In genomic region chr16:30444231-30445148, GRCh38 we compare ENCODE assay signal across 8 cellular contexts. TPM values are rescaled to one million over a fixed set of nuclear protein-coding genes. Genes with fewer than 3 reads are reported as not detected.
A peak's percentile ranks its signal among the peaks of the same experiment; 100 is the strongest.
DNase-seq lines count a peak whose midpoint lies in the region; ATAC-seq, FAIRE-seq and TF ChIP-seq lines count a peak whose summit lies in the region.

No MANE protein-coding gene starts in this region.

- 1% methylated on average over 29 of the region's 29 CpGs for whole genome bisulfite sequencing in K562 (ENCODE audit: insufficient coverage, low coverage, missing lambda C conversion rate)
- no CpG with 5 or more reads among the region's 29 CpGs for WGBS in mesendoderm (ENCODE audit: extremely low coverage, insufficient coverage, low lambda C conversion rate)
- WGBS in aorta, 2 donors = 94 to 96% methylated on average over 29 of the region's 29 CpGs

- POLR2A ChIA-PET in K562 (lab: Yijun Ruan, JAX) = interaction anchor here (0.5 to 2.7 kb wide), 20 partner anchors 9 to 364 kb away, joined by 3 to 16 read pairs (median 4); partner anchors contain the start of genes DCTPP1, FBRS, PRR14 and ZNF764

- TF ChIP-seq POLR2A in K562 (conservative IDR thresholded peaks at IDR 0.05) = no peak

- H2BK15ac ChIP-seq in mesendoderm (replicated peaks; ENCODE audit: low read depth) = no peak overlapping the region

- peak overlapping the region; percentile 92 for H3K4me3 ChIP-seq in left ventricle myocardium inferior
- peak overlapping the region; percentile 82 for H3K4me3 ChIP-seq in K562
- H3K4me3 ChIP-seq in mesendoderm (ENCODE audit: low read length) = peak overlapping the region; percentile 81
- H3K4me3 ChIP-seq in aorta (ENCODE audit: low read length in 2 of 2) = peak overlapping the region; percentile 68 to 87

- H3K9ac ChIP-seq in K562 (ENCODE audit: insufficient read depth in 1 of 2, low read depth in 2 of 2, low read length in 2 of 2) = peak overlapping the region; percentile 93 to 97
- peak overlapping the region; percentile 79 for H3K9ac ChIP-seq in mesendoderm (ENCODE audit: low read length)

- no peak overlapping the region for H2BK5ac ChIP-seq in mesendoderm (ENCODE audit: low read length)

- no peak overlapping the region for H3K23ac ChIP-seq in mesendoderm (ENCODE audit: low read length)

- no peak overlapping the region for H3K4ac ChIP-seq in mesendoderm (ENCODE audit: low read depth, low read length)

- TF ChIP-seq EP300 in K562 (IDR thresholded peaks at IDR 0.05; ENCODE audit: low read length) = no peak

- H3K27ac ChIP-seq in left ventricle myocardium inferior (replicated peaks) = peak overlapping the region; percentile 98
- peak overlapping the region; percentile 96 for H3K27ac ChIP-seq in K562 (ENCODE audit: extremely low read depth, low read depth, low read length)
- no peak overlapping the region for H3K27ac ChIP-seq in mesendoderm (ENCODE audit: low read depth, low read length)
- H3K27ac ChIP-seq in aorta (ENCODE audit: low read depth in 1 of 2, low read length in 2 of 2) = no peak overlapping the region

- H3K79me1 ChIP-seq in mesendoderm (ENCODE audit: low read length) = peaks cover 4% of the 10 kb centered on the region

- H3K18ac ChIP-seq in mesendoderm (ENCODE audit: low read length) = no peak overlapping the region

- peak overlapping the region; percentile 100 for H3K4me2 ChIP-seq in K562 (ENCODE audit: insufficient read depth, low read length)
- H3K4me2 ChIP-seq in mesendoderm (ENCODE audit: low read length) = peak overlapping the region; percentile 14

- in situ Hi-C loops in K562 (cut with MboI) = no loop called here

- H2BK120ac ChIP-seq in mesendoderm (ENCODE audit: low read depth, low read length) = no peak overlapping the region

- ATAC-seq in left ventricle myocardium superior = no peak
- peak; percentile 40 for ATAC-seq in K562
- no peak for ATAC-seq in aorta (ENCODE audit: low FRiP score)
- no peak for ATAC-seq in HG03159 (IDR thresholded peaks at IDR 0.05; ENCODE audit: unreplicated experiment)
- no peak for ATAC-seq in HG03280 (IDR thresholded peaks at IDR 0.05; ENCODE audit: unreplicated experiment)

- intact Hi-C loops in left ventricle myocardium inferior (cut with micrococcal nuclease) = loop anchor here (10.0 kb wide), 1 partner anchor 80 kb away; the partner anchor contains the start of gene ZNF768
- intact Hi-C loops in left ventricle myocardium superior (cut with micrococcal nuclease) = no loop called here
- intact Hi-C loops in K562 (cut with micrococcal nuclease) = loop anchor here (1.0 to 2.0 kb wide), 2 partner anchors 14 to 82 kb away; partner anchors contain the start of genes DCTPP1 and ZNF768
- intact Hi-C loops in aorta (cut with DNase I) = loop anchor here in 1 of 2 donors (5.0 to 10.0 kb wide), 2 partner anchors 83 to 210 kb away; partner anchors contain the start of genes FBRS, PRR14 and ZNF768

- no peak overlapping the region for H4K8ac ChIP-seq in mesendoderm (ENCODE audit: low read depth, low read length)

- H4K20me1 ChIP-seq in K562 (replicated peaks; ENCODE audit: control insufficient read depth, insufficient read depth, low read length) = 0 out of 2 replicates have a peak, but pooled peaks cover 7% of the 10 kb centered on the region

- BruUV-seq in K562 (replicated peaks; lab: Mats Ljungman, UMichigan) = TSS peak; percentile 75

- DNase-seq in left ventricle myocardium inferior (no peak), left ventricle myocardium superior (no peak), K562 (ENCODE audit: extremely low read depth in 1 of 4, low spot score in 3 of 4) (peak; percentile 28 to 42 (median 30)), mesendoderm (no peak), aorta (no peak), NOMO-1 treated with dmso at 0.1 percent for 144 hours (lab: John Stamatoyannopoulos, UW; ENCODE audit: unreplicated experiment) (no peak)

- H2AK5ac ChIP-seq in mesendoderm (ENCODE audit: low read length) = no peak overlapping the region

- FAIRE-seq in K562 (lab: Jason Lieb, UNC) = peak; percentile 67

- no peak overlapping the region for H4K5ac ChIP-seq in mesendoderm (ENCODE audit: low read length)

- TF ChIP-seq RAD21 in K562 (CRISPR knock-in tag; conservative IDR thresholded peaks at IDR 0.05 in 1 of 2, IDR thresholded peaks at IDR 0.05 in 1 of 2) = no peak

- H2AFZ ChIP-seq in K562 (ENCODE audit: low read depth, low read length) = peak overlapping the region; percentile 65

- H3K79me2 ChIP-seq in K562 (ENCODE audit: control insufficient read depth, insufficient read depth, low read length) = peaks cover 33% of the 10 kb centered on the region
- H3K79me2 ChIP-seq in mesendoderm (ENCODE audit: control insufficient read depth, insufficient read depth, low read length) = peaks cover 2% of the 10 kb centered on the region

- no peaks in the 10 kb centered on the region for H3K9me1 ChIP-seq in K562 (ENCODE audit: control insufficient read depth, insufficient read depth, low read length)

- H3K56ac ChIP-seq in mesendoderm (ENCODE audit: low read length) = peak overlapping the region; percentile 66

- H3K36me3 ChIP-seq in left ventricle myocardium inferior = peaks cover 23% of the 10 kb centered on the region
- peaks cover 23% of the 10 kb centered on the region for H3K36me3 ChIP-seq in K562 (ENCODE audit: control insufficient read depth, insufficient read depth, low read length)
- no peaks in the 10 kb centered on the region for H3K36me3 ChIP-seq in mesendoderm (ENCODE audit: control insufficient read depth, insufficient read depth, low read length)
- no peaks in the 10 kb centered on the region for H3K36me3 ChIP-seq in aorta (ENCODE audit: control insufficient read depth in 1 of 2, insufficient read depth in 2 of 2, low read length in 1 of 2)

- no peak for TF ChIP-seq CTCF in left ventricle myocardium inferior (IDR thresholded peaks at IDR 0.05; ENCODE audit: borderline replicate concordance)
- TF ChIP-seq CTCF in K562 (IDR thresholded peaks at IDR 0.05 in 2 of 3, conservative IDR thresholded peaks at IDR 0.05 in 1 of 3; ENCODE audit: insufficient read depth in 2 of 3, low read depth in 1 of 3, low read length in 3 of 3) = no peak

- no peaks in the 10 kb centered on the region for H3K9me3 ChIP-seq in left ventricle myocardium inferior (replicated peaks)
- no peaks in the 10 kb centered on the region for H3K9me3 ChIP-seq in K562 (replicated peaks; ENCODE audit: control insufficient read depth, insufficient read depth, low read depth, low read length)
- H3K9me3 ChIP-seq in aorta (ENCODE audit: control insufficient read depth, low read length) = no peaks in the 10 kb centered on the region

- no peaks in the 10 kb centered on the region for H3K27me3 ChIP-seq in left ventricle myocardium inferior (ENCODE audit: low read depth)
- no peaks in the 10 kb centered on the region for H3K27me3 ChIP-seq in K562 (ENCODE audit: control insufficient read depth in 2 of 2, insufficient read depth in 2 of 2, low read length in 2 of 2)
- no peaks in the 10 kb centered on the region for H3K27me3 ChIP-seq in mesendoderm (ENCODE audit: insufficient read depth, low read length, poor library complexity)
- H3K27me3 ChIP-seq in aorta (ENCODE audit: control insufficient read depth in 1 of 2, insufficient read depth in 2 of 2, low read length in 1 of 2) = no peaks in the 10 kb centered on the region

- CTCF ChIA-PET in K562 (lab: Yijun Ruan, JAX; ENCODE audit: low intra/inter-chr PET ratio) = interaction anchor here (1.0 kb wide), 1 partner anchor 184 kb away, joined by 3 read pairs; no protein-coding TSS in a partner anchor

- H3K4me1 ChIP-seq in left ventricle myocardium inferior = peaks cover 32% of the 10 kb centered on the region
- H3K4me1 ChIP-seq in K562 (replicated peaks in 1 of 2; ENCODE audit: control insufficient read depth in 2 of 2, insufficient read depth in 2 of 2, low read length in 2 of 2) = peaks cover 6 to 13% of the 10 kb centered on the region in 2 experiments; a peak in 3 of 5 replicates
- H3K4me1 ChIP-seq in mesendoderm (ENCODE audit: control insufficient read depth, low read depth, low read length) = no peaks in the 10 kb centered on the region
- H3K4me1 ChIP-seq in aorta (ENCODE audit: control insufficient read depth in 1 of 2, insufficient read depth in 2 of 2, low read length in 2 of 2) = no peaks in the 10 kb centered on the region

RNA-seq across cellular contexts. Expression of gene SEPHS2, which starts 1.2 kb away (rescaled TPM):
- total RNA-seq in left ventricle myocardium inferior (29.8 TPM), left ventricle myocardium superior (30.6 TPM), K562 (2014; rRNA removed) (31.6 and 42.6 TPM in 2 replicates), K562 (2014; rRNA removed; fragmentation: Illumina TruSeq; extraction: Trizol) (41.2 and 43.8 TPM in 2 replicates), K562 (2015; rRNA removed; fragmentation: Illumina TruSeq; extraction: Trizol) (38.2 and 43.4 TPM in 2 replicates), K562 (2021) (84.0 and 87.3 TPM in 2 replicates), aorta (10 to 100 TPM; 25.1 to 29.3 TPM)
- 44.2 and 55.5 TPM in 2 replicates for total RNA-seq in K562 (2011; cell fraction: chromatin; rRNA removed; ENCODE audit: low replicate concordance)
- total RNA-seq in K562 (2011; cell fraction: nucleolus; rRNA removed) = 47.6 and 48.7 TPM in 2 replicates
- 34.2 and 44.9 TPM in 2 replicates for total RNA-seq in K562 (2011; cell fraction: nucleoplasm; rRNA removed)
- polyA plus RNA-seq in K562 (2011; rRNA removed) (73.4 and 90.6 TPM in 2 replicates), K562 (2014; fragmentation: Illumina TruSeq; extraction: Trizol) (62.3 and 74.6 TPM in 2 replicates), K562 (2014; fragmentation: Nextera tagmentation; extraction: Ambion mirVana) (10 to 100 TPM; 20.9 to 21.3 TPM), K562 (2014; rRNA removed) (80.0 and 80.2 TPM in 2 replicates), aorta (10 to 100 TPM; 25.2 to 52.3 TPM)
- 53.6 and 54.6 TPM in 2 replicates for polyA plus RNA-seq in K562 (2011; cell fraction: cytosol; rRNA removed)
- polyA plus RNA-seq in K562 (2011; cell fraction: nucleus; rRNA removed) = 36.6 and 52.6 TPM in 2 replicates
- polyA plus RNA-seq in K562 (2012) = 67.3 and 95.0 TPM in 2 replicates
- polyA minus RNA-seq in K562 (2011; rRNA and poly(A)+ RNA removed) = 79.5 and 83.2 TPM in 2 replicates
- polyA minus RNA-seq in K562 (2011; cell fraction: cytosol; rRNA and poly(A)+ RNA removed) = 27.5 and 33.1 TPM in 2 replicates
- polyA minus RNA-seq in K562 (2011; cell fraction: nucleus; rRNA and poly(A)+ RNA removed) = 17.8 and 39.5 TPM in 2 replicates
- polyA plus RNA-seq in mesendoderm (2013, experiment 1 of 2) = 36.6 TPM
- polyA plus RNA-seq in mesendoderm (2013, experiment 2 of 2) = 36.2 TPM

RNA-seq across cellular contexts. Expression of gene DCTPP1, which starts 14.7 kb away (rescaled TPM):
- 31.9 TPM for total RNA-seq in left ventricle myocardium inferior
- total RNA-seq in left ventricle myocardium superior = 37.5 TPM
- total RNA-seq in K562 (2011; cell fraction: chromatin; rRNA removed; ENCODE audit: low replicate concordance) = 20.4 and 39.9 TPM in 2 replicates
- total RNA-seq in K562 (2011; cell fraction: nucleolus; rRNA removed) = 29.6 and 33.7 TPM in 2 replicates
- 26.7 and 33.2 TPM in 2 replicates for total RNA-seq in K562 (2011; cell fraction: nucleoplasm; rRNA removed)
- 74.2 and 79.0 TPM in 2 replicates for total RNA-seq in K562 (2014; rRNA removed)
- total RNA-seq in K562 (2014; rRNA removed; fragmentation: Illumina TruSeq; extraction: Trizol) = 61.2 and 61.3 TPM in 2 replicates
- total RNA-seq in K562 (2015; rRNA removed; fragmentation: Illumina TruSeq; extraction: Trizol) = 67.4 and 75.0 TPM in 2 replicates
- total RNA-seq in K562 (2021) = 124 and 129 TPM in 2 replicates
- 107 and 120 TPM in 2 replicates for polyA plus RNA-seq in K562 (2011; rRNA removed)
- polyA plus RNA-seq in K562 (2011; cell fraction: cytosol; rRNA removed) = 109 and 151 TPM in 2 replicates
- polyA plus RNA-seq in K562 (2011; cell fraction: nucleus; rRNA removed) = 34.2 and 44.6 TPM in 2 replicates
- 56.3 and 118 TPM in 2 replicates for polyA plus RNA-seq in K562 (2012)
- 108 and 130 TPM in 2 replicates for polyA plus RNA-seq in K562 (2014; fragmentation: Illumina TruSeq; extraction: Trizol)
- 10 to 100 TPM; 45.0 to 80.6 TPM for polyA plus RNA-seq in K562 (2014; fragmentation: Nextera tagmentation; extraction: Ambion mirVana)
- polyA plus RNA-seq in K562 (2014; rRNA removed) = 132 and 138 TPM in 2 replicates
- polyA minus RNA-seq in K562 (2011; rRNA and poly(A)+ RNA removed) = 31.3 and 36.6 TPM in 2 replicates
- 29.3 and 42.9 TPM in 2 replicates for polyA minus RNA-seq in K562 (2011; cell fraction: cytosol; rRNA and poly(A)+ RNA removed)
- 10.1 and 14.4 TPM in 2 replicates for polyA minus RNA-seq in K562 (2011; cell fraction: nucleus; rRNA and poly(A)+ RNA removed)
- 57.3 TPM for polyA plus RNA-seq in mesendoderm (2013, experiment 1 of 2)
- polyA plus RNA-seq in mesendoderm (2013, experiment 2 of 2) = 57.8 TPM
- total RNA-seq in aorta = 10 to 100 TPM; 18.2 to 19.7 TPM
- 10 to 100 TPM; 16.6 to 36.3 TPM for polyA plus RNA-seq in aorta

RNA-seq across cellular contexts. Expression of gene ITGAL, which starts 28.1 kb away (rescaled TPM):
- 2.4 TPM for total RNA-seq in left ventricle myocardium inferior
- total RNA-seq in left ventricle myocardium superior = 3.3 TPM
- total RNA-seq in K562 (2011; cell fraction: chromatin; rRNA removed; ENCODE audit: low replicate concordance) = 0.23 TPM in 1 of 2 replicates, not detected in the other
- total RNA-seq in K562 (2011; cell fraction: nucleolus; rRNA removed) = 0.13 and 0.50 TPM in 2 replicates
- not detected in 2 replicates for total RNA-seq in K562 (2011; cell fraction: nucleoplasm; rRNA removed)
- 0.61 TPM in 1 of 2 replicates, not detected in the other for total RNA-seq in K562 (2014; rRNA removed)
- not detected in 2 replicates for total RNA-seq in K562 (2014; rRNA removed; fragmentation: Illumina TruSeq; extraction: Trizol)
- total RNA-seq in K562 (2015; rRNA removed; fragmentation: Illumina TruSeq; extraction: Trizol) = not detected in 2 replicates
- total RNA-seq in K562 (2021) = 0.53 and 0.92 TPM in 2 replicates
- polyA plus RNA-seq in K562 (2011; rRNA removed) = 0.01 and 0.12 TPM in 2 replicates
- 0.13 and 0.15 TPM in 2 replicates for polyA plus RNA-seq in K562 (2011; cell fraction: cytosol; rRNA removed)
- polyA plus RNA-seq in K562 (2011; cell fraction: nucleus; rRNA removed) = 0.08 and 0.09 TPM in 2 replicates
- 0.14 and 0.22 TPM in 2 replicates for polyA plus RNA-seq in K562 (2012)
- 0.12 TPM in 1 of 2 replicates, not detected in the other for polyA plus RNA-seq in K562 (2014; fragmentation: Illumina TruSeq; extraction: Trizol)
- not detected for polyA plus RNA-seq in K562 (2014; fragmentation: Nextera tagmentation; extraction: Ambion mirVana)
- not detected in 2 replicates for polyA plus RNA-seq in K562 (2014; rRNA removed)
- 0.21 TPM in 1 of 2 replicates, not detected in the other for polyA minus RNA-seq in K562 (2011; rRNA and poly(A)+ RNA removed)
- not detected in 2 replicates for polyA minus RNA-seq in K562 (2011; cell fraction: cytosol; rRNA and poly(A)+ RNA removed)
- not detected in 2 replicates for polyA minus RNA-seq in K562 (2011; cell fraction: nucleus; rRNA and poly(A)+ RNA removed)
- polyA plus RNA-seq in mesendoderm (2013, experiment 1 of 2) = 0.01 TPM
- 0.01 TPM for polyA plus RNA-seq in mesendoderm (2013, experiment 2 of 2)
- 10 to 100 TPM in 1 of 2 donors, 1 to 10 TPM in 1; 7.9 to 13.8 TPM for total RNA-seq in aorta
- 10 to 100 TPM in 1 of 2 donors, under 1 TPM in 1; 0.77 to 14.3 TPM for polyA plus RNA-seq in aorta

RNA-seq across cellular contexts. Expression of gene ZNF771, which starts 37.1 kb away (rescaled TPM):
- total RNA-seq in left ventricle myocardium inferior (8.1 TPM), left ventricle myocardium superior (6.1 TPM), K562 (2014; rRNA removed) (11.2 and 12.2 TPM in 2 replicates), K562 (2014; rRNA removed; fragmentation: Illumina TruSeq; extraction: Trizol) (3.2 and 3.6 TPM in 2 replicates), K562 (2015; rRNA removed; fragmentation: Illumina TruSeq; extraction: Trizol) (3.8 and 4.4 TPM in 2 replicates), K562 (2021) (11.6 and 11.9 TPM in 2 replicates), aorta (1 to 10 TPM; 6.3 to 7.4 TPM)
- 11.2 and 27.3 TPM in 2 replicates for total RNA-seq in K562 (2011; cell fraction: chromatin; rRNA removed; ENCODE audit: low replicate concordance)
- 18.3 and 18.7 TPM in 2 replicates for total RNA-seq in K562 (2011; cell fraction: nucleolus; rRNA removed)
- total RNA-seq in K562 (2011; cell fraction: nucleoplasm; rRNA removed) = 23.9 and 39.2 TPM in 2 replicates
- polyA plus RNA-seq in K562 (2011; rRNA removed) (4.3 and 5.1 TPM in 2 replicates), K562 (2014; fragmentation: Illumina TruSeq; extraction: Trizol) (2.9 and 3.2 TPM in 2 replicates), K562 (2014; fragmentation: Nextera tagmentation; extraction: Ambion mirVana) (1 to 10 TPM; 1.5 to 1.7 TPM), K562 (2014; rRNA removed) (8.3 and 12.6 TPM in 2 replicates), aorta (10 to 100 TPM; 11.4 to 20.5 TPM)
- polyA plus RNA-seq in K562 (2011; cell fraction: cytosol; rRNA removed) = 7.5 and 37.3 TPM in 2 replicates
- 5.7 and 14.8 TPM in 2 replicates for polyA plus RNA-seq in K562 (2011; cell fraction: nucleus; rRNA removed)
- polyA plus RNA-seq in K562 (2012) = 6.0 and 7.0 TPM in 2 replicates
- polyA minus RNA-seq in K562 (2011; rRNA and poly(A)+ RNA removed) = 3.7 and 5.0 TPM in 2 replicates
- polyA minus RNA-seq in K562 (2011; cell fraction: cytosol; rRNA and poly(A)+ RNA removed) = 2.2 and 4.0 TPM in 2 replicates
- polyA minus RNA-seq in K562 (2011; cell fraction: nucleus; rRNA and poly(A)+ RNA removed) = 3.8 and 4.2 TPM in 2 replicates
- polyA plus RNA-seq in mesendoderm (2013, experiment 1 of 2) = 4.8 TPM
- 5.1 TPM for polyA plus RNA-seq in mesendoderm (2013, experiment 2 of 2)

RNA-seq across cellular contexts. Expression of gene ZNF48, which starts 49.3 kb away (rescaled TPM):
- total RNA-seq in left ventricle myocardium inferior (5.0 TPM), left ventricle myocardium superior (5.2 TPM), K562 (2014; rRNA removed) (8.6 and 10.8 TPM in 2 replicates), K562 (2014; rRNA removed; fragmentation: Illumina TruSeq; extraction: Trizol) (3.3 and 3.4 TPM in 2 replicates), K562 (2015; rRNA removed; fragmentation: Illumina TruSeq; extraction: Trizol) (7.4 and 7.7 TPM in 2 replicates), K562 (2021) (9.0 and 11.6 TPM in 2 replicates), aorta (1 to 10 TPM; 6.2 to 7.4 TPM)
- total RNA-seq in K562 (2011; cell fraction: chromatin; rRNA removed; ENCODE audit: low replicate concordance) = 9.7 and 12.9 TPM in 2 replicates
- 10.7 and 14.3 TPM in 2 replicates for total RNA-seq in K562 (2011; cell fraction: nucleolus; rRNA removed)
- 6.7 and 7.0 TPM in 2 replicates for total RNA-seq in K562 (2011; cell fraction: nucleoplasm; rRNA removed)
- polyA plus RNA-seq in K562 (2011; rRNA removed) (3.6 and 4.7 TPM in 2 replicates), K562 (2014; fragmentation: Illumina TruSeq; extraction: Trizol) (4.6 and 8.2 TPM in 2 replicates), K562 (2014; fragmentation: Nextera tagmentation; extraction: Ambion mirVana) (under 1 TPM; 0.38 to 0.46 TPM), K562 (2014; rRNA removed) (5.8 and 6.0 TPM in 2 replicates), aorta (1 to 10 TPM; 3.4 to 4.9 TPM)
- 3.9 and 10.6 TPM in 2 replicates for polyA plus RNA-seq in K562 (2011; cell fraction: cytosol; rRNA removed)
- polyA plus RNA-seq in K562 (2011; cell fraction: nucleus; rRNA removed) = 4.6 and 11.2 TPM in 2 replicates
- polyA plus RNA-seq in K562 (2012) = 6.1 and 7.6 TPM in 2 replicates
- 2.8 and 4.5 TPM in 2 replicates for polyA minus RNA-seq in K562 (2011; rRNA and poly(A)+ RNA removed)
- polyA minus RNA-seq in K562 (2011; cell fraction: cytosol; rRNA and poly(A)+ RNA removed) = 3.7 and 5.3 TPM in 2 replicates
- 5.9 and 6.3 TPM in 2 replicates for polyA minus RNA-seq in K562 (2011; cell fraction: nucleus; rRNA and poly(A)+ RNA removed)
- 21.1 TPM for polyA plus RNA-seq in mesendoderm (2013, experiment 1 of 2)
- polyA plus RNA-seq in mesendoderm (2013, experiment 2 of 2) = 22.0 TPM

Comparison
In these comparisons a context has a peak if more than half of its experiments do, and no peak if none do; other contexts are left out.
1. DNase-seq: peak in K562 (4 of 4); none in left ventricle myocardium inferior (single experiment), left ventricle myocardium superior (single experiment), mesendoderm (single experiment), aorta (0 of 2) and NOMO-1 treated with dmso at 0.1 percent for 144 hours (single experiment).
2. H3K27ac ChIP-seq: peak in left ventricle myocardium inferior (single experiment) and K562 (single experiment); none in mesendoderm (single experiment) and aorta (0 of 2).
3. Peak in every context shown above with its lines, with median percentiles within 50 percentile points of each other: H3K4me3 ChIP-seq.